ENCODE assay signal across 5 cellular contexts in genomic region chr4:47013373-47013772, GRCh38.
A peak's percentile ranks its signal among the peaks of the same experiment; 100 is the strongest.
TF ChIP-seq lines count a peak whose summit lies in the region.

No MANE protein-coding gene starts in this region.

TF ChIP-seq in HepG2, 621 proteins besides CTCF, POLR2A, EP300 and RAD21 (continues in another document):
- TF ChIP-seq ATAD3A (CRISPR knock-in tag; IDR thresholded peaks at IDR 0.05) (no peak), ZSCAN12 (CRISPR knock-in tag; IDR thresholded peaks at IDR 0.05) (no peak), RARG (CRISPR knock-in tag; IDR thresholded peaks at IDR 0.05; ENCODE audit: low read depth) (no peak), MAFK (conservative IDR thresholded peaks at IDR 0.05 in 1 of 2, IDR thresholded peaks at IDR 0.05 in 1 of 2; ENCODE audit: low read length in 2 of 2) (peak; percentile 50 to 60; a peak in 3 of 4 replicates), ZBTB1 (CRISPR knock-in tag; IDR thresholded peaks at IDR 0.05; ENCODE audit: borderline replicate concordance) (no peak), PAWR (CRISPR knock-in tag; IDR thresholded peaks at IDR 0.05; ENCODE audit: borderline replicate concordance) (no peak), FOXM1 (CRISPR knock-in tag; IDR thresholded peaks at IDR 0.05) (no peak), NFIB (CRISPR knock-in tag; IDR thresholded peaks at IDR 0.05; ENCODE audit: borderline replicate concordance) (no peak), ADNP (CRISPR knock-in tag; IDR thresholded peaks at IDR 0.05) (no peak), MYNN (CRISPR knock-in tag; IDR thresholded peaks at IDR 0.05; ENCODE audit: low read depth) (no peak), MAFG (CRISPR knock-in tag; IDR thresholded peaks at IDR 0.05) (no peak), ZSCAN30 (CRISPR knock-in tag; IDR thresholded peaks at IDR 0.05) (no peak), RAD51 (IDR thresholded peaks at IDR 0.05; ENCODE audit: borderline replicate concordance) (no peak), MAFF (IDR thresholded peaks at IDR 0.05; ENCODE audit: low read depth, low read length) (peak; percentile 54; the same call in 1 of the 2 replicates)
- TF ChIP-seq, protein P1, sequence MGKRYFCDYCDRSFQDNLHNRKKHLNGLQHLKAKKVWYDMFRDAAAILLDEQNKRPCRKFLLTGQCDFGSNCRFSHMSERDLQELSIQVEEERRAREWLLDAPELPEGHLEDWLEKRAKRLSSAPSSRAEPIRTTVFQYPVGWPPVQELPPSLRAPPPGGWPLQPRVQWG (CRISPR knock-in tag; IDR thresholded peaks at IDR 0.05; ENCODE audit: borderline replicate concordance, low read depth): no peak
- TF ChIP-seq, protein P2, sequence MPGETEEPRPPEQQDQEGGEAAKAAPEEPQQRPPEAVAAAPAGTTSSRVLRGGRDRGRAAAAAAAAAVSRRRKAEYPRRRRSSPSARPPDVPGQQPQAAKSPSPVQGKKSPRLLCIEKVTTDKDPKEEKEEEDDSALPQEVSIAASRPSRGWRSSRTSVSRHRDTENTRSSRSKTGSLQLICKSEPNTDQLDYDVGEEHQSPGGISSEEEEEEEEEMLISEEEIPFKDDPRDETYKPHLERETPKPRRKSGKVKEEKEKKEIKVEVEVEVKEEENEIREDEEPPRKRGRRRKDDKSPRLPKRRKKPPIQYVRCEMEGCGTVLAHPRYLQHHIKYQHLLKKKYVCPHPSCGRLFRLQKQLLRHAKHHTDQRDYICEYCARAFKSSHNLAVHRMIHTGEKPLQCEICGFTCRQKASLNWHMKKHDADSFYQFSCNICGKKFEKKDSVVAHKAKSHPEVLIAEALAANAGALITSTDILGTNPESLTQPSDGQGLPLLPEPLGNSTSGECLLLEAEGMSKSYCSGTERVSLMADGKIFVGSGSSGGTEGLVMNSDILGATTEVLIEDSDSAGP (CRISPR knock-in tag; IDR thresholded peaks at IDR 0.05; ENCODE audit: borderline replicate concordance): no peak

TF ChIP-seq in A549, 52 proteins besides CTCF, POLR2A, EP300 and RAD21:
- TF ChIP-seq, protein P3, sequence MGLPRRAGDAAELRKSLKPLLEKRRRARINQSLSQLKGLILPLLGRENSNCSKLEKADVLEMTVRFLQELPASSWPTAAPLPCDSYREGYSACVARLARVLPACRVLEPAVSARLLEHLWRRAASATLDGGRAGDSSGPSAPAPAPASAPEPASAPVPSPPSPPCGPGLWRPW (IDR thresholded peaks at IDR 0.05): no peak
- TF ChIP-seq EHMT2 (IDR thresholded peaks at IDR 0.05; ENCODE audit: low read depth) (no peak), ESRRA (IDR thresholded peaks at IDR 0.05; ENCODE audit: borderline replicate concordance, low read length) (no peak), PHF8 (IDR thresholded peaks at IDR 0.05; ENCODE audit: borderline replicate concordance, low read depth) (no peak), MAFK (IDR thresholded peaks at IDR 0.05; ENCODE audit: partially characterized antibody) (peak; percentile 35), CBX2 (IDR thresholded peaks at IDR 0.05; ENCODE audit: borderline replicate concordance, low read depth) (no peak)
- TF ChIP-seq, protein P4, sequence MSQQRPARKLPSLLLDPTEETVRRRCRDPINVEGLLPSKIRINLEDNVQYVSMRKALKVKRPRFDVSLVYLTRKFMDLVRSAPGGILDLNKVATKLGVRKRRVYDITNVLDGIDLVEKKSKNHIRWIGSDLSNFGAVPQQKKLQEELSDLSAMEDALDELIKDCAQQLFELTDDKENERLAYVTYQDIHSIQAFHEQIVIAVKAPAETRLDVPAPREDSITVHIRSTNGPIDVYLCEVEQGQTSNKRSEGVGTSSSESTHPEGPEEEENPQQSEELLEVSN (IDR thresholded peaks at IDR 0.05; ENCODE audit: borderline replicate concordance, low read depth): no peak

TF ChIP-seq in IMR-90, 13 proteins besides CTCF, POLR2A, EP300 and RAD21:
- TF ChIP-seq MAFK (IDR thresholded peaks at IDR 0.05; ENCODE audit: low read depth, low read length) (peak; percentile 49), RFX5 (IDR thresholded peaks at IDR 0.05; ENCODE audit: low read depth, low read length) (no peak), MXI1 (IDR thresholded peaks at IDR 0.05; ENCODE audit: borderline replicate concordance, low read depth, low read length) (no peak)

TF ChIP-seq in K562, 482 proteins besides CTCF, POLR2A, EP300 and RAD21:
- TF ChIP-seq ZNF316 (IDR thresholded peaks at IDR 0.05) (peak; percentile 55; the same call in 1 of the 2 replicates), C11orf30 (IDR thresholded peaks at IDR 0.05; ENCODE audit: low read depth) (peak; percentile 26; the same call in 1 of the 2 replicates), MAFG (tag; conservative IDR thresholded peaks at IDR 0.05) (0 out of 2 replicates have a peak, but pooled peaks have one; percentile 31), LCOR (CRISPR knock-in tag; IDR thresholded peaks at IDR 0.05) (no peak), KLF6 (CRISPR knock-in tag; IDR thresholded peaks at IDR 0.05; ENCODE audit: borderline replicate concordance) (no peak)

TF ChIP-seq in HEK293T, 16 proteins besides CTCF, POLR2A, EP300 and RAD21:
- TF ChIP-seq NFRKB (IDR thresholded peaks at IDR 0.05): no peak
- no peak for TF ChIP-seq SUZ12 (IDR thresholded peaks at IDR 0.05)
- TF ChIP-seq L3MBTL2 (conservative IDR thresholded peaks at IDR 0.05): no peak
- TF ChIP-seq LEF1 (IDR thresholded peaks at IDR 0.05; ENCODE audit: borderline replicate concordance): no peak
- no peak for TF ChIP-seq ELF4 (IDR thresholded peaks at IDR 0.05)
- no peak for TF ChIP-seq ZNF384 (IDR thresholded peaks at IDR 0.05)
- no peak for TF ChIP-seq FOXM1 (IDR thresholded peaks at IDR 0.05; ENCODE audit: borderline replicate concordance)
- no peak for TF ChIP-seq SP1 (IDR thresholded peaks at IDR 0.05)
- no peak for TF ChIP-seq ARNT (IDR thresholded peaks at IDR 0.05)
- TF ChIP-seq BHLHE40 (IDR thresholded peaks at IDR 0.05; ENCODE audit: borderline replicate concordance): no peak
- TF ChIP-seq FOXK2 (IDR thresholded peaks at IDR 0.05): no peak
- TF ChIP-seq, protein P5, sequence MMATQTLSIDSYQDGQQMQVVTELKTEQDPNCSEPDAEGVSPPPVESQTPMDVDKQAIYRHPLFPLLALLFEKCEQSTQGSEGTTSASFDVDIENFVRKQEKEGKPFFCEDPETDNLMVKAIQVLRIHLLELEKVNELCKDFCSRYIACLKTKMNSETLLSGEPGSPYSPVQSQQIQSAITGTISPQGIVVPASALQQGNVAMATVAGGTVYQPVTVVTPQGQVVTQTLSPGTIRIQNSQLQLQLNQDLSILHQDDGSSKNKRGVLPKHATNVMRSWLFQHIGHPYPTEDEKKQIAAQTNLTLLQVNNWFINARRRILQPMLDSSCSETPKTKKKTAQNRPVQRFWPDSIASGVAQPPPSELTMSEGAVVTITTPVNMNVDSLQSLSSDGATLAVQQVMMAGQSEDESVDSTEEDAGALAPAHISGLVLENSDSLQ (IDR thresholded peaks at IDR 0.05): no peak
- no peak for TF ChIP-seq CTBP1 (IDR thresholded peaks at IDR 0.05; ENCODE audit: borderline replicate concordance)
- TF ChIP-seq TARDBP (IDR thresholded peaks at IDR 0.05): no peak
- no peak for TF ChIP-seq FOXA1 (IDR thresholded peaks at IDR 0.05)
- no peak for TF ChIP-seq HDGF (IDR thresholded peaks at IDR 0.05; ENCODE audit: borderline replicate concordance)
